ENCODE assay signal across 8 cellular contexts in the genomic region with DNA sequence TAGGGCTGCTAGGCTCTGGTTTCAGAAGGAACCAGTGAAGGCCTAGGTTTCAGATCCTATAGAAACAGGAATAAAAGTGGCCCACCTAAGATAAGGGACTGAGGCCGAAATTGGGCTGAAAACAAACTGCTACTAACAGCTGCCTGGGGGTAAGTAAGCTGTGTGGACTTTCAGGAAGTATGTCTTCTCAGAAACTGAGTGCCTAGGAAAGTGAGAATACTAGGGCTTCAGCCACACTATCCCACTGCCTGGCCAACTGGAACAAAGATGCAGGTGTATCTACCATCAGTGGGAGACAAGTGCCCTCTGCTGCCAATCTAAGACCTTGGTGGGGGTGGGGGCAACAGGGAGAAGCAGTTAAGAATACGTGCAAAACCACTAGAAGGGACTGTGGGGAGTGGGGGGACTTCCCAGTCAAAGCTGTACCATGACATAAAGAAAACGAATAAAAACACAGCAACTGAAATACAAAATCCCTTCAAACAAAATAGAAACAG.
DNase-seq lines count a peak whose midpoint lies in the region; ATAC-seq and TF ChIP-seq lines count a peak whose summit lies in the region.

No MANE protein-coding gene starts in this region.

- intact Hi-C loops in upper lobe of right lung (cut with DNase I) = no loop called here
- intact Hi-C loops in left ventricle myocardium inferior (cut with micrococcal nuclease) = no loop called here

- peak; percentile 78 for DNase-seq in GM06990 (ENCODE audit: extremely low read depth, insufficient read length)
- DNase-seq in activated T-cell treated with anti-CD3 and anti-CD28 coated beads, Interleukin-2, amount 50 U/mL, for 72 hours = peak; percentile 72 to 78
- peak; percentile 4 to 54 (median 34) for DNase-seq in stimulated activated CD4-positive, alpha-beta T cell treated with anti-CD3 and anti-CD28 coated beads, TNF-alpha, amount 100 ng/mL, for 24 hours (ENCODE audit: low read depth in 3 of 3)
- no peak for DNase-seq in C1 segment of cervical spinal cord (lab: John Stamatoyannopoulos, UW)
- DNase-seq in upper lobe of right lung = no peak
- no peak for DNase-seq in left ventricle myocardium inferior

- H3K27ac ChIP-seq in KMS-11 = peak overlapping the region; percentile 86
- no peak overlapping the region for H3K27ac ChIP-seq in upper lobe of right lung
- H3K27ac ChIP-seq in left ventricle myocardium inferior (replicated peaks) = no peak overlapping the region

- H3K4me1 ChIP-seq in KMS-11 (ENCODE audit: low read depth, poor library complexity, severe bottlenecking) = peaks cover 76% of the 10 kb centered on the region
- peaks cover 54% of the 10 kb centered on the region for H3K4me1 ChIP-seq in upper lobe of right lung
- H3K4me1 ChIP-seq in left ventricle myocardium inferior = peaks cover 71% of the 10 kb centered on the region

- no peak overlapping the region for H2AFZ ChIP-seq in KMS-11 (ENCODE audit: low read depth)

- TF ChIP-seq CTCF in GM06990 (IDR thresholded peaks at IDR 0.05; ENCODE audit: insufficient read depth, low read length, poor library complexity, severe bottlenecking) (peak; percentile 26), KMS-11 (conservative IDR thresholded peaks at IDR 0.05; ENCODE audit: low read depth, low read length) (no peak), upper lobe of right lung (IDR thresholded peaks at IDR 0.05) (no peak), left ventricle myocardium inferior (IDR thresholded peaks at IDR 0.05; ENCODE audit: borderline replicate concordance) (no peak)

- H3K9me3 ChIP-seq in upper lobe of right lung = no peaks in the 10 kb centered on the region
- H3K9me3 ChIP-seq in left ventricle myocardium inferior (replicated peaks) = no peaks in the 10 kb centered on the region

- H3K36me3 ChIP-seq in GM06990 (ENCODE audit: control insufficient read depth, insufficient read depth, low read length) = no peaks in the 10 kb centered on the region
- H3K36me3 ChIP-seq in KMS-11 (ENCODE audit: insufficient read depth) = no peaks in the 10 kb centered on the region
- no peaks in the 10 kb centered on the region for H3K36me3 ChIP-seq in upper lobe of right lung
- H3K36me3 ChIP-seq in left ventricle myocardium inferior = no peaks in the 10 kb centered on the region

- no peaks in the 10 kb centered on the region for H3K36me3 Mint-ChIP-seq in activated T-cell treated with anti-CD3 and anti-CD28 coated beads, Interleukin-2, amount 50 U/mL, for 72 hours (ENCODE audit: insufficient read depth in 2 of 2)

- H3K4me3 ChIP-seq in GM06990 (replicated peaks; ENCODE audit: low read depth, low read length) (peak overlapping the region; percentile 35; the same call in 1 of the 2 replicates), KMS-11 (IDR thresholded peaks at IDR 0.05; ENCODE audit: insufficient read depth, low read depth, low read length) (no peak overlapping the region), upper lobe of right lung (no peak overlapping the region), left ventricle myocardium inferior (no peak overlapping the region)

- H3K79me2 ChIP-seq in KMS-11 (ENCODE audit: insufficient read depth, low read depth) = peaks cover 78% of the 10 kb centered on the region

- peak overlapping the region; percentile 89 for H3K4me2 ChIP-seq in KMS-11

- H3K4me3 Mint-ChIP-seq in activated T-cell treated with anti-CD3 and anti-CD28 coated beads, Interleukin-2, amount 50 U/mL, for 72 hours = peak overlapping the region; percentile 49 to 64

- ATAC-seq in GM21526 (IDR thresholded peaks at IDR 0.05; ENCODE audit: low FRiP score, unreplicated experiment) = peak; percentile 81
- ATAC-seq in activated T-cell treated with anti-CD3 and anti-CD28 coated beads, Interleukin-2, amount 50 U/mL, for 72 hours (replicated peaks in 1 of 2) = peak; percentile 98
- ATAC-seq in upper lobe of right lung = no peak

- H4K20me1 ChIP-seq in KMS-11 (ENCODE audit: insufficient read depth) = no peaks in the 10 kb centered on the region

- H3K27me3 ChIP-seq in GM06990 (replicated peaks; ENCODE audit: control insufficient read depth, insufficient read depth, low read length) = no peaks in the 10 kb centered on the region
- no peaks in the 10 kb centered on the region for H3K27me3 ChIP-seq in KMS-11 (ENCODE audit: insufficient read depth, low read depth)
- H3K27me3 ChIP-seq in upper lobe of right lung = no peaks in the 10 kb centered on the region
- H3K27me3 ChIP-seq in left ventricle myocardium inferior (ENCODE audit: low read depth) = no peaks in the 10 kb centered on the region

- peaks cover 69% of the 10 kb centered on the region for H3K4me1 Mint-ChIP-seq in activated T-cell treated with anti-CD3 and anti-CD28 coated beads, Interleukin-2, amount 50 U/mL, for 72 hours (ENCODE audit: low read depth)

- peak overlapping the region; percentile 71 for H3K27ac Mint-ChIP-seq in activated T-cell treated with anti-CD3 and anti-CD28 coated beads, Interleukin-2, amount 50 U/mL, for 72 hours

- H3K9ac ChIP-seq in KMS-11 = peak overlapping the region; percentile 42; the same call in 1 of the 2 replicates

- H3K27me3 Mint-ChIP-seq in activated T-cell treated with anti-CD3 and anti-CD28 coated beads, Interleukin-2, amount 50 U/mL, for 72 hours (ENCODE audit: low read depth) = no peaks in the 10 kb centered on the region

- H3K9me3 Mint-ChIP-seq in activated T-cell treated with anti-CD3 and anti-CD28 coated beads, Interleukin-2, amount 50 U/mL, for 72 hours = no peaks in the 10 kb centered on the region

Comparison
In these comparisons a context has a peak if more than half of its experiments do, and no peak if none do; other contexts are left out.
1. DNase-seq: peak in GM06990 (single experiment), activated T-cell treated with anti-CD3 and anti-CD28 coated beads, Interleukin-2, amount 50 U/mL, for 72 hours (2 of 2) and stimulated activated CD4-positive, alpha-beta T cell treated with anti-CD3 and anti-CD28 coated beads, TNF-alpha, amount 100 ng/mL, for 24 hours (3 of 3); none in C1 segment of cervical spinal cord (0 of 14), upper lobe of right lung (single experiment) and left ventricle myocardium inferior (single experiment).